Comparison of ENCODE assay signal across 12 cellular contexts in genomic region chr5:157727858-157728257, GRCh38. TPM values are rescaled to one million over a fixed set of nuclear protein-coding genes. Genes with fewer than 3 reads are reported as not detected.
"Had no signal": no experiment of that assay in that cellular context is flagged by ENCODE, and none has a peak within 500 bp of the region (broad histone marks: within the 10 kb centered on the region; RNA-seq: fewer than 3 reads in every experiment).

No MANE protein-coding gene starts in this region.

RNA-seq across cellular contexts. Expression of gene C5orf52, which starts 56.5 kb away (rescaled TPM):
- total RNA-seq: activated CD4-positive, alpha-beta memory T cell treated with anti-CD3 and anti-CD28 coated beads for 36 hours; activated CD4-positive, alpha-beta memory T cell treated with anti-CD3 and anti-CD28 coated beads, Interleukin-2, amount 10 ng/mL, durations not matched to agents 7 days and 5 days; activated CD4-positive, alpha-beta T cell treated with anti-CD3 and anti-CD28 coated beads for 36 hours; activated CD4-positive, alpha-beta T cell treated with anti-CD3 and anti-CD28 coated beads, Interleukin-2, amount 10 ng/mL, durations not matched to agents 7 days and 5 days; activated CD8-positive, alpha-beta memory T cell treated with anti-CD3 and anti-CD28 coated beads for 36 hours; activated CD8-positive, alpha-beta memory T cell treated with anti-CD3 and anti-CD28 coated beads, Interleukin-2, amount 10 ng/mL, durations not matched to agents 7 days and 5 days; activated CD8-positive, alpha-beta T cell treated with anti-CD3 and anti-CD28 coated beads for 36 hours; activated CD8-positive, alpha-beta T cell treated with anti-CD3 and anti-CD28 coated beads, Interleukin-2, amount 10 ng/mL, durations not matched to agents 7 days and 5 days; T-helper 1 cell treated with Interleukin-12 subunit alpha and Interleukin-12 subunit beta and Interleukin-4 antibody, amounts not matched to agents 30 ng/mL and 1 ng/mL, for 36 hours; T-helper 17 cell; T-helper 2 cell treated with Interferon-gamma antibody and Interleukin-4, amounts not matched to agents 100 ng/mL and 5 ng/mL, for 36 hours; WTC11 had no signal
